In the genomic region with DNA sequence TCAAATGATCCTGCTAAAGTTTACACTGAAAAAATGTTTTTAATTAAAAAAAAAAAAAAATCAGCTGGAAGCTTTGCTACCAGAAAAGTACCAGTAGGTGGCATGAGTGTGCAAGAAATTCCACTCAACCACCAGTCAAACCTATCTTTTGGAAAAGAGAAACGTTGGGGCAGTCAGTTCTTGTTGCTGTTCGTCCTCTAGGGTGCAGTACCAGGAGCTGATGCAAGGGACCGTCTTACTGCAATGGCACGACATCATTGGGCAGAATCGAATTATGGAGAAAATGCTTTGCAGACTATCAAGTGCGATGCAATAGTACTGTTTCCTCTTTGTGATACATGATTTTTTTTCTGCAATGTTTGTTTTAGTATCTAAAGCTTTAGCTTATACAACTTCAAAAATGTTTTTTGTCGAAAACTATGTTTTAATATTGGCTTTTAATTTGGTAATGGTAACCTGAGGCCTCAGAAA, we compare ENCODE assay signal across 8 cellular contexts. TPM values are rescaled to one million over a fixed set of nuclear protein-coding genes. Genes with fewer than 3 reads are reported as not detected.
DNase-seq lines count a peak whose midpoint lies in the region; ATAC-seq and TF ChIP-seq lines count a peak whose summit lies in the region.

No MANE protein-coding gene starts in this region.

- no peaks in the 10 kb centered on the region for H3K27me3 ChIP-seq in right lobe of liver

- H3K36me3 ChIP-seq in right lobe of liver = peaks cover 0 to 10% (median 0%) of the 10 kb centered on the region in 4 donors

- H3K4me3 ChIP-seq in right lobe of liver = no peak overlapping the region

- H3K9me3 ChIP-seq in right lobe of liver = no peaks in the 10 kb centered on the region

- intact Hi-C loops in right lobe of liver (cut with DNase I) = no loop called here

- H3K27ac ChIP-seq in right lobe of liver = no peak overlapping the region

- no peaks in the 10 kb centered on the region for H3K4me1 ChIP-seq in right lobe of liver

- no peak for TF ChIP-seq POLR2A in right lobe of liver (IDR thresholded peaks at IDR 0.05)

- ATAC-seq in GM19438 (IDR thresholded peaks at IDR 0.05; ENCODE audit: low read depth, unreplicated experiment) (peak; percentile 81), HG03520 (IDR thresholded peaks at IDR 0.05; ENCODE audit: unreplicated experiment) (peak; percentile 90), right lobe of liver (peak; percentile 96 to 99 (median 98))
- peak; percentile 95 to 99 for ATAC-seq in activated CD4-positive, CD25-positive, alpha-beta regulatory T cell treated with anti-CD3 and anti-CD28 coated beads, Interleukin-2, amount 50 U/mL, for 24 hours

- peak; percentile 79 to 93 (median 89) for TF ChIP-seq CTCF in right lobe of liver (IDR thresholded peaks at IDR 0.05)

- peak; percentile 90 for DNase-seq in CMK (ENCODE audit: low read depth)
- peak; percentile 73 for DNase-seq in NCI-H510A (lab: John Stamatoyannopoulos, UW)
- DNase-seq in dedifferentiated amniotic fluid mesenchymal stem cell (ENCODE audit: extremely low spot score) = peak; percentile 95
- DNase-seq in right lobe of liver = no peak
- DNase-seq in stimulated activated CD8-positive, alpha-beta memory T cell treated with anti-CD3 and anti-CD28 coated beads, Interleukin-2, amount 100 ng/mL, for 1 hour (ENCODE audit: low read depth in 2 of 2) = peak; percentile 18 to 22

- WGBS in right lobe of liver (ENCODE audit: insufficient coverage, low coverage, low lambda C conversion rate, missing lambda C conversion rate) = 20% methylated on average over 7 of the region's 7 CpGs

RNA-seq across cellular contexts. Expression of a gene that starts 18.3 kb away (rescaled TPM):
- 10 to 100 TPM; 22.7 to 49.2 (median 39.6) TPM for total RNA-seq in right lobe of liver

Comparison
In these comparisons a context has a peak if more than half of its experiments do, and no peak if none do; other contexts are left out.
1. DNase-seq: peak in CMK (single experiment), NCI-H510A (single experiment), dedifferentiated amniotic fluid mesenchymal stem cell (single experiment) and stimulated activated CD8-positive, alpha-beta memory T cell treated with anti-CD3 and anti-CD28 coated beads, Interleukin-2, amount 100 ng/mL, for 1 hour (2 of 2); none in right lobe of liver (0 of 3).
2. Peak in every context shown above with its lines, with median percentiles within 50 percentile points of each other: ATAC-seq.